In genomic region chr4:70739496-70740337, GRCh38 we compare ENCODE assay signal across 21 cellular contexts. TPM values are rescaled to one million over a fixed set of nuclear protein-coding genes. Genes with fewer than 3 reads are reported as not detected.
DNase-seq lines count a peak whose midpoint lies in the region; ATAC-seq, FAIRE-seq and TF ChIP-seq lines count a peak whose summit lies in the region.
"Had no signal": no experiment of that assay in that cellular context is flagged by ENCODE, and none has a peak within 500 bp of the region (broad histone marks: within the 10 kb centered on the region; RNA-seq: fewer than 3 reads in every experiment).

No MANE protein-coding gene starts in this region.

- H3K27ac ChIP-seq in HL-60 (replicated peaks) (peak overlapping the region; percentile 54), pancreas (no peak overlapping the region), esophagus squamous epithelium (no peak overlapping the region)
- H3K27ac ChIP-seq: BLaER1, psoas muscle had no signal

- H3K9me3 ChIP-seq in adipocyte (ENCODE audit: control insufficient read depth, low read length) = no peaks in the 10 kb centered on the region
- no peaks in the 10 kb centered on the region for H3K9me3 ChIP-seq in pancreas
- no peaks in the 10 kb centered on the region for H3K9me3 ChIP-seq in esophagus squamous epithelium
- H3K9me3 ChIP-seq: BLaER1, psoas muscle, spleen had no signal

- H3K9me3 Mint-ChIP-seq in activated T-helper 1 cell treated with anti-CD3 and anti-CD28 coated beads, Interleukin-12 subunit alpha, Interleukin-12 subunit beta, Interleukin-2, Interleukin-4 antibody, amounts not matched to agents 30 ng/mL and 10 ng/mL and 1 ng/mL, durations not matched to agents 14 hours and 24 hours and 36 hours = no peaks in the 10 kb centered on the region
- H3K9me3 Mint-ChIP-seq: activated naive CD4-positive, alpha-beta T cell treated with anti-CD3 and anti-CD28 coated beads, Interleukin-2, amount 10 ng/mL, durations not matched to agents 7 days and 5 days; natural killer cell treated with Interleukin-12 subunit alpha and Interleukin-12 subunit beta and Interleukin-15 and Interleukin-18, amount 100 ng/mL, for 72 hours; T-cell had no signal

- no peak overlapping the region for H3K27ac Mint-ChIP-seq in activated T-helper 1 cell treated with anti-CD3 and anti-CD28 coated beads, Interleukin-12 subunit alpha, Interleukin-12 subunit beta, Interleukin-2, Interleukin-4 antibody, amounts not matched to agents 30 ng/mL and 10 ng/mL and 1 ng/mL, durations not matched to agents 14 hours and 24 hours and 36 hours
- H3K27ac Mint-ChIP-seq: activated naive CD4-positive, alpha-beta T cell treated with anti-CD3 and anti-CD28 coated beads, Interleukin-2, amount 10 ng/mL, durations not matched to agents 7 days and 5 days; natural killer cell treated with Interleukin-12 subunit alpha and Interleukin-12 subunit beta and Interleukin-15 and Interleukin-18, amount 100 ng/mL, for 72 hours; T-cell had no signal

- peaks cover 25% of the 10 kb centered on the region for H3K4me1 Mint-ChIP-seq in activated T-helper 1 cell treated with anti-CD3 and anti-CD28 coated beads, Interleukin-12 subunit alpha, Interleukin-12 subunit beta, Interleukin-2, Interleukin-4 antibody, amounts not matched to agents 30 ng/mL and 10 ng/mL and 1 ng/mL, durations not matched to agents 14 hours and 24 hours and 36 hours (ENCODE audit: low read depth)

- H3K4me1 ChIP-seq in adipocyte (ENCODE audit: control insufficient read depth, insufficient read depth, low read length) = peaks cover 56% of the 10 kb centered on the region
- peaks cover 0 to 21% (median 7%) of the 10 kb centered on the region in 3 donors for H3K4me1 ChIP-seq in pancreas
- peaks cover 4 to 87% (median 15%) of the 10 kb centered on the region in 3 donors for H3K4me1 ChIP-seq in esophagus squamous epithelium
- H3K4me1 ChIP-seq: psoas muscle had no signal

- WGBS in pancreas, 2 donors = 83 to 85% methylated on average over 4 to 6 of the region's 6 CpGs
- WGBS in esophagus squamous epithelium, 2 donors = 76 to 81% methylated on average over 6 of the region's 6 CpGs

- DNase-seq in HL-60 (ENCODE audit: low read depth in 1 of 2, low spot score in 1 of 2) = peak in 1 of 2 experiments; percentile 51
- DNase-seq in NCI-H146 treated with DMSO at 0.1 percent for 48 hours (lab: John Stamatoyannopoulos, UW; ENCODE audit: unreplicated experiment) = peak; percentile 3
- peak; percentile 27 for DNase-seq in adipocyte (ENCODE audit: low read depth)
- no peak for DNase-seq in pancreas
- no peak for DNase-seq in urothelium cell line (ENCODE audit: low spot score)
- DNase-seq in esophagus squamous epithelium (lab: John Stamatoyannopoulos, UW) = no peak
- no peak for DNase-seq in activated T-helper 1 cell treated with anti-CD3 and anti-CD28 coated beads, Interleukin-12 subunit alpha, Interleukin-12 subunit beta, Interleukin-2, Interleukin-4 antibody, amounts not matched to agents 30 ng/mL and 10 ng/mL and 1 ng/mL, durations not matched to agents 14 hours and 24 hours and 36 hours (ENCODE audit: low spot score)
- DNase-seq in hepatic stellate cell (ENCODE audit: low spot score) = no peak
- DNase-seq: activated CD4-positive, alpha-beta T cell treated with anti-CD3 and anti-CD28 coated beads, Interleukin-2, amount 50 U/mL, for 48 hours; activated naive CD4-positive, alpha-beta T cell treated with anti-CD3 and anti-CD28 coated beads, Interleukin-2, amount 10 ng/mL, durations not matched to agents 7 days and 5 days; DMS153; foreskin melanocyte; NCI-H1092; NCI-H2171 treated with DMSO at 0.1 percent for 48 hours; psoas muscle; spleen; T-cell had no signal

- TF ChIP-seq CTCF in HL-60 (IDR thresholded peaks at IDR 0.05; ENCODE audit: insufficient read depth, low read length) (no peak), pancreas (IDR thresholded peaks at IDR 0.05) (no peak), esophagus squamous epithelium (IDR thresholded peaks at IDR 0.05) (no peak)

- peaks cover 8% of the 10 kb centered on the region for H3K27me3 Mint-ChIP-seq in activated T-helper 1 cell treated with anti-CD3 and anti-CD28 coated beads, Interleukin-12 subunit alpha, Interleukin-12 subunit beta, Interleukin-2, Interleukin-4 antibody, amounts not matched to agents 30 ng/mL and 10 ng/mL and 1 ng/mL, durations not matched to agents 14 hours and 24 hours and 36 hours (ENCODE audit: insufficient read depth)
- H3K27me3 Mint-ChIP-seq: natural killer cell treated with Interleukin-12 subunit alpha and Interleukin-12 subunit beta and Interleukin-15 and Interleukin-18, amount 100 ng/mL, for 72 hours; T-cell had no signal

- H3K4me3 Mint-ChIP-seq in activated T-helper 1 cell treated with anti-CD3 and anti-CD28 coated beads, Interleukin-12 subunit alpha, Interleukin-12 subunit beta, Interleukin-2, Interleukin-4 antibody, amounts not matched to agents 30 ng/mL and 10 ng/mL and 1 ng/mL, durations not matched to agents 14 hours and 24 hours and 36 hours = no peak overlapping the region
- H3K4me3 Mint-ChIP-seq: activated naive CD4-positive, alpha-beta T cell treated with anti-CD3 and anti-CD28 coated beads, Interleukin-2, amount 10 ng/mL, durations not matched to agents 7 days and 5 days; natural killer cell treated with Interleukin-12 subunit alpha and Interleukin-12 subunit beta and Interleukin-15 and Interleukin-18, amount 100 ng/mL, for 72 hours; T-cell had no signal

- H3K36me3 ChIP-seq in adipocyte (ENCODE audit: control insufficient read depth, insufficient read depth, low read length, severe bottlenecking) (no peaks in the 10 kb centered on the region), pancreas (no peaks in the 10 kb centered on the region), esophagus squamous epithelium (no peaks in the 10 kb centered on the region)
- H3K36me3 ChIP-seq: BLaER1, spleen had no signal

- H3K27me3 ChIP-seq in HL-60 (ENCODE audit: insufficient read depth, poor library complexity, severe bottlenecking) (no peaks in the 10 kb centered on the region), adipocyte (replicated peaks; ENCODE audit: control insufficient read depth, insufficient read depth, low read length) (no peaks in the 10 kb centered on the region), pancreas (no peaks in the 10 kb centered on the region), esophagus squamous epithelium (no peaks in the 10 kb centered on the region)
- H3K27me3 ChIP-seq: BLaER1, spleen had no signal

- H3K4me3 ChIP-seq in HL-60 (replicated peaks; ENCODE audit: insufficient read depth, low read length) = no peak overlapping the region
- no peak overlapping the region for H3K4me3 ChIP-seq in adipocyte (ENCODE audit: low read length)
- H3K4me3 ChIP-seq in pancreas = no peak overlapping the region
- no peak overlapping the region for H3K4me3 ChIP-seq in esophagus squamous epithelium
- H3K4me3 ChIP-seq: BLaER1, psoas muscle, spleen had no signal

- TF ChIP-seq POLR2A in esophagus squamous epithelium (IDR thresholded peaks at IDR 0.05) = no peak

- intact Hi-C loops in pancreas (cut with DNase I) (no loop called here), esophagus squamous epithelium (cut with DNase I) (no loop called here)
- intact Hi-C loops in activated T-helper 1 cell treated with anti-CD3 and anti-CD28 coated beads, Interleukin-12 subunit alpha, Interleukin-12 subunit beta, Interleukin-2, Interleukin-4 antibody, amounts not matched to agents 30 ng/mL and 10 ng/mL and 1 ng/mL, durations not matched to agents 14 hours and 24 hours and 36 hours (cut with micrococcal nuclease) = no loop called here

- peak in 3 of 4 donors; percentile 53 to 71 (median 63) for ATAC-seq in pancreas
- ATAC-seq: natural killer cell treated with Interleukin-12 subunit alpha and Interleukin-12 subunit beta and Interleukin-15 and Interleukin-18, amount 100 ng/mL, for 72 hours; psoas muscle; T-cell had no signal

- no peak overlapping the region for H3K9ac ChIP-seq in adipocyte (ENCODE audit: low read length)
- H3K9ac ChIP-seq: BLaER1 had no signal

- FAIRE-seq in pancreas (lab: Jason Lieb, UNC) (no peak), urothelium cell line (lab: Jason Lieb, UNC) (no peak)
- FAIRE-seq: endothelial cell of umbilical vein, GM18507 had no signal

- no peaks in the 10 kb centered on the region for H3K36me3 Mint-ChIP-seq in activated T-helper 1 cell treated with anti-CD3 and anti-CD28 coated beads, Interleukin-12 subunit alpha, Interleukin-12 subunit beta, Interleukin-2, Interleukin-4 antibody, amounts not matched to agents 30 ng/mL and 10 ng/mL and 1 ng/mL, durations not matched to agents 14 hours and 24 hours and 36 hours (ENCODE audit: low read depth)
- H3K36me3 Mint-ChIP-seq: natural killer cell treated with Interleukin-12 subunit alpha and Interleukin-12 subunit beta and Interleukin-15 and Interleukin-18, amount 100 ng/mL, for 72 hours; T-cell had no signal

RNA-seq across cellular contexts. Expression of gene RUFY3, which starts 18.0 kb away (rescaled TPM):
- total RNA-seq in pancreas (10 to 100 TPM; 18.3 to 42.1 (median 19.8) TPM), esophagus squamous epithelium (10 to 100 TPM; 30.4 to 63.9 (median 42.4) TPM)
- polyA plus RNA-seq in pancreas = 10 to 100 TPM; 23.2 to 31.8 TPM
- total RNA-seq in activated T-helper 1 cell treated with anti-CD3 and anti-CD28 coated beads, Interleukin-12 subunit alpha, Interleukin-12 subunit beta, Interleukin-2, Interleukin-4 antibody, amounts not matched to agents 30 ng/mL and 10 ng/mL and 1 ng/mL, durations not matched to agents 14 hours and 24 hours and 36 hours = 12.5 and 13.4 TPM in 2 replicates

RNA-seq across cellular contexts. Expression of gene UTP3, which starts 51.4 kb away (rescaled TPM):
- 10 to 100 TPM in 3 of 6 donors, 1 to 10 TPM in 3; 6.5 to 12.2 (median 9.6) TPM for total RNA-seq in pancreas
- 10 to 100 TPM; 10.6 to 15.4 TPM for polyA plus RNA-seq in pancreas
- total RNA-seq in esophagus squamous epithelium = 10 to 100 TPM; 16.0 to 29.8 (median 24.4) TPM
- total RNA-seq in activated T-helper 1 cell treated with anti-CD3 and anti-CD28 coated beads, Interleukin-12 subunit alpha, Interleukin-12 subunit beta, Interleukin-2, Interleukin-4 antibody, amounts not matched to agents 30 ng/mL and 10 ng/mL and 1 ng/mL, durations not matched to agents 14 hours and 24 hours and 36 hours = 51.5 and 52.8 TPM in 2 replicates

Comparison
In these comparisons a context has a peak if more than half of its experiments do, and no peak if none do; other contexts are left out.
1. DNase-seq: peak in NCI-H146 treated with DMSO at 0.1 percent for 48 hours (single experiment) and adipocyte (single experiment); none in pancreas (0 of 6), urothelium cell line (single experiment), esophagus squamous epithelium (single experiment), activated T-helper 1 cell treated with anti-CD3 and anti-CD28 coated beads, Interleukin-12 subunit alpha, Interleukin-12 subunit beta, Interleukin-2, Interleukin-4 antibody, amounts not matched to agents 30 ng/mL and 10 ng/mL and 1 ng/mL, durations not matched to agents 14 hours and 24 hours and 36 hours (single experiment) and hepatic stellate cell (single experiment).